In the genomic region with DNA sequence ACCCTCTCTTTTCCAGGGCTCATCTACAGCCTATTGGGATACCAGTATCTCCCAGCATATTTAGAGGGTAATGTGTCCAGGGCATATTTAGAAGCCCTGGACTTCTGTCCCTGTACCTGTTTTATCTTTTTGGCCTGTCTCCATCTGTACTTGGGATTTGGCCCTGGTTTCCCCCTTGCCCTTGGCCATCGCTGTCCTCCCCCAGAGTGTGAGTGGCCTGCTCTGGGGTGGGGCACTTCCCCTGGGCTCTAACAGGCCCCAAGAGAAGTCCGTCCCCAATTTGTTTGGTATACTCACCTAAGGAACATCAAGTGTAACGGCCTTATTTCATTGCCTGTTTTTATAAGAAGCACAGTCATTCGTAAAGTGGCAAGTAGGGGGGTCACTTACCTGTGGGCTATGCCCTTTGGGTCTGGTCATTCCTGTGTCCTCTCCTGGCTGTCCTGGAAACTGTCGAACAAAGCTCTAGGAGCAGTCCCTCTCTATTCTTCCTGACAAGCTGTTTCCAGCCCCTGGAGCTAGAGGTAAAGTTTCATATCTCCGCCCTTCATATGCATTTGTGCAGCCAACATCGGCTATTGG, we compare ENCODE assay signal across 1 cellular context.
TF ChIP-seq lines count a peak whose summit lies in the region.

No MANE protein-coding gene starts in this region.

TF ChIP-seq in WTC11, 78 proteins besides CTCF, POLR2A, EP300 and RAD21 (continued from another document):
- TF ChIP-seq, protein P1, sequence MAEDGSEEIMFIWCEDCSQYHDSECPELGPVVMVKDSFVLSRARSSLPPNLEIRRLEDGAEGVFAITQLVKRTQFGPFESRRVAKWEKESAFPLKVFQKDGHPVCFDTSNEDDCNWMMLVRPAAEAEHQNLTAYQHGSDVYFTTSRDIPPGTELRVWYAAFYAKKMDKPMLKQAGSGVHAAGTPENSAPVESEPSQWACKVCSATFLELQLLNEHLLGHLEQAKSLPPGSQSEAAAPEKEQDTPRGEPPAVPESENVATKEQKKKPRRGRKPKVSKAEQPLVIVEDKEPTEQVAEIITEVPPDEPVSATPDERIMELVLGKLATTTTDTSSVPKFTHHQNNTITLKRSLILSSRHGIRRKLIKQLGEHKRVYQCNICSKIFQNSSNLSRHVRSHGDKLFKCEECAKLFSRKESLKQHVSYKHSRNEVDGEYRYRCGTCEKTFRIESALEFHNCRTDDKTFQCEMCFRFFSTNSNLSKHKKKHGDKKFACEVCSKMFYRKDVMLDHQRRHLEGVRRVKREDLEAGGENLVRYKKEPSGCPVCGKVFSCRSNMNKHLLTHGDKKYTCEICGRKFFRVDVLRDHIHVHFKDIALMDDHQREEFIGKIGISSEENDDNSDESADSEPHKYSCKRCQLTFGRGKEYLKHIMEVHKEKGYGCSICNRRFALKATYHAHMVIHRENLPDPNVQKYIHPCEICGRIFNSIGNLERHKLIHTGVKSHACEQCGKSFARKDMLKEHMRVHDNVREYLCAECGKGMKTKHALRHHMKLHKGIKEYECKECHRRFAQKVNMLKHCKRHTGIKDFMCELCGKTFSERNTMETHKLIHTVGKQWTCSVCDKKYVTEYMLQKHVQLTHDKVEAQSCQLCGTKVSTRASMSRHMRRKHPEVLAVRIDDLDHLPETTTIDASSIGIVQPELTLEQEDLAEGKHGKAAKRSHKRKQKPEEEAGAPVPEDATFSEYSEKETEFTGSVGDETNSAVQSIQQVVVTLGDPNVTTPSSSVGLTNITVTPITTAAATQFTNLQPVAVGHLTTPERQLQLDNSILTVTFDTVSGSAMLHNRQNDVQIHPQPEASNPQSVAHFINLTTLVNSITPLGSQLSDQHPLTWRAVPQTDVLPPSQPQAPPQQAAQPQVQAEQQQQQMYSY (CRISPR knock-in tag; IDR thresholded peaks at IDR 0.05): no peak
- TF ChIP-seq, protein P2, sequence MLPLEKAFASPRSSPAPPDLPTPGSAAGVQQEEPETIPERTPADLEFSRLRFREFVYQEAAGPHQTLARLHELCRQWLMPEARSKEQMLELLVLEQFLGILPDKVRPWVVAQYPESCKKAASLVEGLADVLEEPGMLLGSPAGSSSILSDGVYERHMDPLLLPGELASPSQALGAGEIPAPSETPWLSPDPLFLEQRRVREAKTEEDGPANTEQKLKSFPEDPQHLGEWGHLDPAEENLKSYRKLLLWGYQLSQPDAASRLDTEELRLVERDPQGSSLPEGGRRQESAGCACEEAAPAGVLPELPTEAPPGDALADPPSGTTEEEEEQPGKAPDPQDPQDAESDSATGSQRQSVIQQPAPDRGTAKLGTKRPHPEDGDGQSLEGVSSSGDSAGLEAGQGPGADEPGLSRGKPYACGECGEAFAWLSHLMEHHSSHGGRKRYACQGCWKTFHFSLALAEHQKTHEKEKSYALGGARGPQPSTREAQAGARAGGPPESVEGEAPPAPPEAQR (CRISPR knock-in tag; IDR thresholded peaks at IDR 0.05): no peak
- TF ChIP-seq ZNF671 (CRISPR knock-in tag; IDR thresholded peaks at IDR 0.05): no peak
- TF ChIP-seq PRRX2 (CRISPR knock-in tag; IDR thresholded peaks at IDR 0.05): no peak
- TF ChIP-seq CREB1 (CRISPR knock-in tag; IDR thresholded peaks at IDR 0.05): no peak
- TF ChIP-seq, protein P3, sequence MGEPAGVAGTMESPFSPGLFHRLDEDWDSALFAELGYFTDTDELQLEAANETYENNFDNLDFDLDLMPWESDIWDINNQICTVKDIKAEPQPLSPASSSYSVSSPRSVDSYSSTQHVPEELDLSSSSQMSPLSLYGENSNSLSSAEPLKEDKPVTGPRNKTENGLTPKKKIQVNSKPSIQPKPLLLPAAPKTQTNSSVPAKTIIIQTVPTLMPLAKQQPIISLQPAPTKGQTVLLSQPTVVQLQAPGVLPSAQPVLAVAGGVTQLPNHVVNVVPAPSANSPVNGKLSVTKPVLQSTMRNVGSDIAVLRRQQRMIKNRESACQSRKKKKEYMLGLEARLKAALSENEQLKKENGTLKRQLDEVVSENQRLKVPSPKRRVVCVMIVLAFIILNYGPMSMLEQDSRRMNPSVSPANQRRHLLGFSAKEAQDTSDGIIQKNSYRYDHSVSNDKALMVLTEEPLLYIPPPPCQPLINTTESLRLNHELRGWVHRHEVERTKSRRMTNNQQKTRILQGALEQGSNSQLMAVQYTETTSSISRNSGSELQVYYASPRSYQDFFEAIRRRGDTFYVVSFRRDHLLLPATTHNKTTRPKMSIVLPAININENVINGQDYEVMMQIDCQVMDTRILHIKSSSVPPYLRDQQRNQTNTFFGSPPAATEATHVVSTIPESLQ (CRISPR knock-in tag; IDR thresholded peaks at IDR 0.05): no peak
- TF ChIP-seq ESRRA (CRISPR knock-in tag; IDR thresholded peaks at IDR 0.05; ENCODE audit: borderline replicate concordance): no peak
- TF ChIP-seq, protein P4, sequence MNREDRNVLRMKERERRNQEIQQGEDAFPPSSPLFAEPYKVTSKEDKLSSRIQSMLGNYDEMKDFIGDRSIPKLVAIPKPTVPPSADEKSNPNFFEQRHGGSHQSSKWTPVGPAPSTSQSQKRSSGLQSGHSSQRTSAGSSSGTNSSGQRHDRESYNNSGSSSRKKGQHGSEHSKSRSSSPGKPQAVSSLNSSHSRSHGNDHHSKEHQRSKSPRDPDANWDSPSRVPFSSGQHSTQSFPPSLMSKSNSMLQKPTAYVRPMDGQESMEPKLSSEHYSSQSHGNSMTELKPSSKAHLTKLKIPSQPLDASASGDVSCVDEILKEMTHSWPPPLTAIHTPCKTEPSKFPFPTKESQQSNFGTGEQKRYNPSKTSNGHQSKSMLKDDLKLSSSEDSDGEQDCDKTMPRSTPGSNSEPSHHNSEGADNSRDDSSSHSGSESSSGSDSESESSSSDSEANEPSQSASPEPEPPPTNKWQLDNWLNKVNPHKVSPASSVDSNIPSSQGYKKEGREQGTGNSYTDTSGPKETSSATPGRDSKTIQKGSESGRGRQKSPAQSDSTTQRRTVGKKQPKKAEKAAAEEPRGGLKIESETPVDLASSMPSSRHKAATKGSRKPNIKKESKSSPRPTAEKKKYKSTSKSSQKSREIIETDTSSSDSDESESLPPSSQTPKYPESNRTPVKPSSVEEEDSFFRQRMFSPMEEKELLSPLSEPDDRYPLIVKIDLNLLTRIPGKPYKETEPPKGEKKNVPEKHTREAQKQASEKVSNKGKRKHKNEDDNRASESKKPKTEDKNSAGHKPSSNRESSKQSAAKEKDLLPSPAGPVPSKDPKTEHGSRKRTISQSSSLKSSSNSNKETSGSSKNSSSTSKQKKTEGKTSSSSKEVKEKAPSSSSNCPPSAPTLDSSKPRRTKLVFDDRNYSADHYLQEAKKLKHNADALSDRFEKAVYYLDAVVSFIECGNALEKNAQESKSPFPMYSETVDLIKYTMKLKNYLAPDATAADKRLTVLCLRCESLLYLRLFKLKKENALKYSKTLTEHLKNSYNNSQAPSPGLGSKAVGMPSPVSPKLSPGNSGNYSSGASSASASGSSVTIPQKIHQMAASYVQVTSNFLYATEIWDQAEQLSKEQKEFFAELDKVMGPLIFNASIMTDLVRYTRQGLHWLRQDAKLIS (CRISPR knock-in tag; IDR thresholded peaks at IDR 0.05; ENCODE audit: borderline replicate concordance): no peak
- TF ChIP-seq SOX15 (CRISPR knock-in tag; IDR thresholded peaks at IDR 0.05): no peak
- TF ChIP-seq FOXK1 (CRISPR knock-in tag; IDR thresholded peaks at IDR 0.05): no peak
- TF ChIP-seq ZNF423 (CRISPR knock-in tag; IDR thresholded peaks at IDR 0.05): no peak
- no peak for TF ChIP-seq IRF2 (CRISPR knock-in tag; IDR thresholded peaks at IDR 0.05; ENCODE audit: borderline replicate concordance, low read depth)
- TF ChIP-seq ZNF263 (CRISPR knock-in tag; IDR thresholded peaks at IDR 0.05; ENCODE audit: low read depth): no peak
- TF ChIP-seq, protein P5, sequence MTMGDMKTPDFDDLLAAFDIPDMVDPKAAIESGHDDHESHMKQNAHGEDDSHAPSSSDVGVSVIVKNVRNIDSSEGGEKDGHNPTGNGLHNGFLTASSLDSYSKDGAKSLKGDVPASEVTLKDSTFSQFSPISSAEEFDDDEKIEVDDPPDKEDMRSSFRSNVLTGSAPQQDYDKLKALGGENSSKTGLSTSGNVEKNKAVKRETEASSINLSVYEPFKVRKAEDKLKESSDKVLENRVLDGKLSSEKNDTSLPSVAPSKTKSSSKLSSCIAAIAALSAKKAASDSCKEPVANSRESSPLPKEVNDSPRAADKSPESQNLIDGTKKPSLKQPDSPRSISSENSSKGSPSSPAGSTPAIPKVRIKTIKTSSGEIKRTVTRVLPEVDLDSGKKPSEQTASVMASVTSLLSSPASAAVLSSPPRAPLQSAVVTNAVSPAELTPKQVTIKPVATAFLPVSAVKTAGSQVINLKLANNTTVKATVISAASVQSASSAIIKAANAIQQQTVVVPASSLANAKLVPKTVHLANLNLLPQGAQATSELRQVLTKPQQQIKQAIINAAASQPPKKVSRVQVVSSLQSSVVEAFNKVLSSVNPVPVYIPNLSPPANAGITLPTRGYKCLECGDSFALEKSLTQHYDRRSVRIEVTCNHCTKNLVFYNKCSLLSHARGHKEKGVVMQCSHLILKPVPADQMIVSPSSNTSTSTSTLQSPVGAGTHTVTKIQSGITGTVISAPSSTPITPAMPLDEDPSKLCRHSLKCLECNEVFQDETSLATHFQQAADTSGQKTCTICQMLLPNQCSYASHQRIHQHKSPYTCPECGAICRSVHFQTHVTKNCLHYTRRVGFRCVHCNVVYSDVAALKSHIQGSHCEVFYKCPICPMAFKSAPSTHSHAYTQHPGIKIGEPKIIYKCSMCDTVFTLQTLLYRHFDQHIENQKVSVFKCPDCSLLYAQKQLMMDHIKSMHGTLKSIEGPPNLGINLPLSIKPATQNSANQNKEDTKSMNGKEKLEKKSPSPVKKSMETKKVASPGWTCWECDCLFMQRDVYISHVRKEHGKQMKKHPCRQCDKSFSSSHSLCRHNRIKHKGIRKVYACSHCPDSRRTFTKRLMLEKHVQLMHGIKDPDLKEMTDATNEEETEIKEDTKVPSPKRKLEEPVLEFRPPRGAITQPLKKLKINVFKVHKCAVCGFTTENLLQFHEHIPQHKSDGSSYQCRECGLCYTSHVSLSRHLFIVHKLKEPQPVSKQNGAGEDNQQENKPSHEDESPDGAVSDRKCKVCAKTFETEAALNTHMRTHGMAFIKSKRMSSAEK (CRISPR knock-in tag; IDR thresholded peaks at IDR 0.05; ENCODE audit: borderline replicate concordance): no peak
- TF ChIP-seq, protein P6, sequence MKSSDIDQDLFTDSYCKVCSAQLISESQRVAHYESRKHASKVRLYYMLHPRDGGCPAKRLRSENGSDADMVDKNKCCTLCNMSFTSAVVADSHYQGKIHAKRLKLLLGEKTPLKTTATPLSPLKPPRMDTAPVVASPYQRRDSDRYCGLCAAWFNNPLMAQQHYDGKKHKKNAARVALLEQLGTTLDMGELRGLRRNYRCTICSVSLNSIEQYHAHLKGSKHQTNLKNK (CRISPR knock-in tag; IDR thresholded peaks at IDR 0.05): no peak
- no peak for TF ChIP-seq TCF7 (CRISPR knock-in tag; IDR thresholded peaks at IDR 0.05; ENCODE audit: low read depth)
- no peak for TF ChIP-seq NR1H2 (CRISPR knock-in tag; IDR thresholded peaks at IDR 0.05)
- no peak for TF ChIP-seq GABPB1 (CRISPR knock-in tag; IDR thresholded peaks at IDR 0.05)
TF ChIP-seq in WTC11: peak in this region for 0.
